ENCODE assay signal across 17 cellular contexts in genomic region chr20:63522981-63523611, GRCh38. TPM values are rescaled to one million over a fixed set of nuclear protein-coding genes. Genes with fewer than 3 reads are reported as not detected.
DNase-seq lines count a peak whose midpoint lies in the region; ATAC-seq, FAIRE-seq and TF ChIP-seq lines count a peak whose summit lies in the region.
"Had no signal": no experiment of that assay in that cellular context is flagged by ENCODE, and none has a peak within 500 bp of the region (broad histone marks: within the 10 kb centered on the region; RNA-seq: fewer than 3 reads in every experiment).

No MANE protein-coding gene starts in this region.

- H3K36me3 Mint-ChIP-seq in activated T-helper 2 cell treated with anti-CD3 and anti-CD28 coated beads, Interferon-gamma antibody, Interleukin-2, Interleukin-4, amounts not matched to agents 10 μg/mL and 5 μg/mL and 100 μg/mL, durations not matched to agents 14 hours and 24 hours and 36 hours (ENCODE audit: low read depth), result peaks cover 33% of the 10 kb centered on the region
- H3K36me3 Mint-ChIP-seq in memory B cell (peaks cover 13% of the 10 kb centered on the region), type B pancreatic cell (peaks cover 10% of the 10 kb centered on the region)
- H3K36me3 Mint-ChIP-seq in activated CD4-positive, alpha-beta T cell treated with anti-CD3 and anti-CD28 coated beads, Interleukin-2, amount 10 ng/mL, durations not matched to agents 7 days and 5 days (ENCODE audit: low read depth), result peaks cover 23% of the 10 kb centered on the region

- POLR2A ChIA-PET in activated CD4-positive, alpha-beta T cell treated with anti-CD3 and anti-CD28 coated beads, Interleukin-2, amount 10 ng/mL, durations not matched to agents 7 days and 5 days (lab: Charles Lee), result no interaction called here

- peaks cover 6% of the 10 kb centered on the region for H3K4me1 Mint-ChIP-seq in activated T-helper 2 cell treated with anti-CD3 and anti-CD28 coated beads, Interferon-gamma antibody, Interleukin-2, Interleukin-4, amounts not matched to agents 10 μg/mL and 5 μg/mL and 100 μg/mL, durations not matched to agents 14 hours and 24 hours and 36 hours (ENCODE audit: low read depth)
- H3K4me1 Mint-ChIP-seq in memory B cell (peaks cover 15% of the 10 kb centered on the region), type B pancreatic cell (ENCODE audit: unreplicated experiment) (peaks cover 14% of the 10 kb centered on the region)
- H3K4me1 Mint-ChIP-seq in activated CD4-positive, alpha-beta T cell treated with anti-CD3 and anti-CD28 coated beads, Interleukin-2, amount 10 ng/mL, durations not matched to agents 7 days and 5 days, result peaks cover 14% of the 10 kb centered on the region

- peak overlapping the region; percentile 17 for H3K4me3 Mint-ChIP-seq in activated T-helper 2 cell treated with anti-CD3 and anti-CD28 coated beads, Interferon-gamma antibody, Interleukin-2, Interleukin-4, amounts not matched to agents 10 μg/mL and 5 μg/mL and 100 μg/mL, durations not matched to agents 14 hours and 24 hours and 36 hours (ENCODE audit: low read depth)
- peak overlapping the region; percentile 2 for H3K4me3 Mint-ChIP-seq in memory B cell
- peak overlapping the region; percentile 80 for H3K4me3 Mint-ChIP-seq in type B pancreatic cell
- no peak overlapping the region for H3K4me3 Mint-ChIP-seq in activated CD4-positive, alpha-beta T cell treated with anti-CD3 and anti-CD28 coated beads, Interleukin-2, amount 10 ng/mL, durations not matched to agents 7 days and 5 days

- ATAC-seq in memory B cell (ENCODE audit: low read depth), result no peak

- peaks cover 4% of the 10 kb centered on the region for H3K27me3 Mint-ChIP-seq in activated T-helper 2 cell treated with anti-CD3 and anti-CD28 coated beads, Interferon-gamma antibody, Interleukin-2, Interleukin-4, amounts not matched to agents 10 μg/mL and 5 μg/mL and 100 μg/mL, durations not matched to agents 14 hours and 24 hours and 36 hours (ENCODE audit: low read depth)
- H3K27me3 Mint-ChIP-seq in memory B cell (peaks cover 1% of the 10 kb centered on the region), type B pancreatic cell (peaks cover 4% of the 10 kb centered on the region)
- peaks cover 6% of the 10 kb centered on the region for H3K27me3 Mint-ChIP-seq in activated CD4-positive, alpha-beta T cell treated with anti-CD3 and anti-CD28 coated beads, Interleukin-2, amount 10 ng/mL, durations not matched to agents 7 days and 5 days

- no peaks in the 10 kb centered on the region for H3K27me3 ChIP-seq in small intestine (ENCODE audit: control insufficient read depth in 2 of 2, insufficient read depth in 2 of 2, low read length in 2 of 2)
- H3K27me3 ChIP-seq: esophagus muscularis mucosa had no signal

- intact Hi-C loops in activated T-helper 2 cell treated with anti-CD3 and anti-CD28 coated beads, Interferon-gamma antibody, Interleukin-2, Interleukin-4, amounts not matched to agents 10 μg/mL and 5 μg/mL and 100 μg/mL, durations not matched to agents 14 hours and 24 hours and 36 hours (cut with micrococcal nuclease), result no loop called here

- no peaks in the 10 kb centered on the region for H3K9me3 ChIP-seq in small intestine (ENCODE audit: control insufficient read depth, low read depth)
- H3K9me3 ChIP-seq: esophagus muscularis mucosa had no signal

- CTCF ChIA-PET in activated CD4-positive, alpha-beta T cell treated with anti-CD3 and anti-CD28 coated beads, Interleukin-2, amount 10 ng/mL, durations not matched to agents 7 days and 5 days (lab: Charles Lee), result interaction anchor here (0.7 to 1.5 kb wide), 4 partner anchors 14 to 597 kb away, joined by 3 to 4 read pairs (median 4); partner anchors contain the start of gene PTK6

- 93 to 99% (median 98%) methylated on average over 11 of the region's 11 CpGs for WGBS in small intestine, 3 donors

- TF ChIP-seq CTCF in type B pancreatic cell (conservative IDR thresholded peaks at IDR 0.05), result no peak

- no peak overlapping the region for H3K27ac ChIP-seq in small intestine (ENCODE audit: low read depth in 1 of 2, low read length in 1 of 2)
- H3K27ac ChIP-seq: esophagus muscularis mucosa had no signal

- H3K4me3 ChIP-seq in small intestine (ENCODE audit: low read depth in 1 of 2, low read length in 2 of 2), result no peak overlapping the region

- no peaks in the 10 kb centered on the region for H3K36me3 ChIP-seq in small intestine (ENCODE audit: control insufficient read depth in 2 of 2, insufficient read depth in 2 of 2, low read length in 2 of 2)

- H3K27ac Mint-ChIP-seq in activated T-helper 2 cell treated with anti-CD3 and anti-CD28 coated beads, Interferon-gamma antibody, Interleukin-2, Interleukin-4, amounts not matched to agents 10 μg/mL and 5 μg/mL and 100 μg/mL, durations not matched to agents 14 hours and 24 hours and 36 hours, result no peak overlapping the region
- peak overlapping the region; percentile 62 for H3K27ac Mint-ChIP-seq in memory B cell
- H3K27ac Mint-ChIP-seq in type B pancreatic cell, result peak overlapping the region; percentile 88
- H3K27ac Mint-ChIP-seq in activated CD4-positive, alpha-beta T cell treated with anti-CD3 and anti-CD28 coated beads, Interleukin-2, amount 10 ng/mL, durations not matched to agents 7 days and 5 days, result no peak overlapping the region
- H3K27ac Mint-ChIP-seq: H9 had no signal

- FAIRE-seq in small intestine (lab: Jason Lieb, UNC), result no peak

- H3K9me3 Mint-ChIP-seq in activated T-helper 2 cell treated with anti-CD3 and anti-CD28 coated beads, Interferon-gamma antibody, Interleukin-2, Interleukin-4, amounts not matched to agents 10 μg/mL and 5 μg/mL and 100 μg/mL, durations not matched to agents 14 hours and 24 hours and 36 hours, result peaks cover 9% of the 10 kb centered on the region
- H3K9me3 Mint-ChIP-seq in memory B cell, result peaks cover 4% of the 10 kb centered on the region
- no peaks in the 10 kb centered on the region for H3K9me3 Mint-ChIP-seq in type B pancreatic cell
- H3K9me3 Mint-ChIP-seq in activated CD4-positive, alpha-beta T cell treated with anti-CD3 and anti-CD28 coated beads, Interleukin-2, amount 10 ng/mL, durations not matched to agents 7 days and 5 days, result peaks cover 8% of the 10 kb centered on the region

- peaks cover 0 to 4% of the 10 kb centered on the region in 2 donors for H3K4me1 ChIP-seq in small intestine (ENCODE audit: control insufficient read depth in 2 of 2, insufficient read depth in 1 of 2, low read depth in 1 of 2, low read length in 1 of 2)

- DNase-seq in stimulated activated CD4-positive, alpha-beta T cell treated with anti-CD3 and anti-CD28 coated beads, Interleukin-15, amount 100 ng/mL, for 24 hours, result peak; percentile 5
- DNase-seq in stimulated activated CD4-positive, alpha-beta T cell treated with anti-CD3 and anti-CD28 coated beads, Interleukin-4, amount 100 ng/mL, for 4 hours, result no peak
- no peak for DNase-seq in activated T-helper 2 cell treated with anti-CD3 and anti-CD28 coated beads, Interferon-gamma antibody, Interleukin-2, Interleukin-4, amounts not matched to agents 10 μg/mL and 5 μg/mL and 100 μg/mL, durations not matched to agents 14 hours and 24 hours and 36 hours (ENCODE audit: low spot score)
- DNase-seq in memory B cell (ENCODE audit: low spot score in 2 of 2) (no peak), type B pancreatic cell (ENCODE audit: extremely low spot score, unreplicated experiment) (no peak), small intestine (no peak)
- DNase-seq in activated CD4-positive, alpha-beta T cell treated with anti-CD3 and anti-CD28 coated beads, Interleukin-2, amount 10 ng/mL, durations not matched to agents 7 days and 5 days, result no peak
- DNase-seq in activated CD4-positive, alpha-beta T cell treated with anti-CD3 and anti-CD28 coated beads, Interleukin-2, amount 50 U/mL, for 1 hour, result no peak
- DNase-seq: activated CD4-positive, alpha-beta T cell treated with anti-CD3 and anti-CD28 coated beads for 4 hours; activated naive CD8-positive, alpha-beta T cell treated with anti-CD3 and anti-CD28 coated beads, Interleukin-2, amount 10 ng/mL, durations not matched to agents 7 days and 5 days; AML-193; H9; mesendoderm; NCI-H1092; NCI-H2227 treated with DMSO at 0.1 percent for 48 hours had no signal

RNA-seq across cellular contexts. Expression of gene PPDPF, which starts 2.5 kb away (rescaled TPM):
- 135 and 143 TPM in 2 replicates for total RNA-seq in activated T-helper 2 cell treated with anti-CD3 and anti-CD28 coated beads, Interferon-gamma antibody, Interleukin-2, Interleukin-4, amounts not matched to agents 10 μg/mL and 5 μg/mL and 100 μg/mL, durations not matched to agents 14 hours and 24 hours and 36 hours
- total RNA-seq in type B pancreatic cell (ENCODE audit: low replicate concordance), result 280 and 422 TPM in 2 replicates
- total RNA-seq in activated CD4-positive, alpha-beta T cell treated with anti-CD3 and anti-CD28 coated beads, Interleukin-2, amount 10 ng/mL, durations not matched to agents 7 days and 5 days, result 100 to 1,000 TPM; 167 to 193 TPM
- 100 to 1,000 TPM; 287 to 356 (median 302) TPM for polyA plus RNA-seq in small intestine

RNA-seq across cellular contexts. Expression of gene PTK6, which starts 14.1 kb away (rescaled TPM):
- 0.32 and 0.46 TPM in 2 replicates for total RNA-seq in activated T-helper 2 cell treated with anti-CD3 and anti-CD28 coated beads, Interferon-gamma antibody, Interleukin-2, Interleukin-4, amounts not matched to agents 10 μg/mL and 5 μg/mL and 100 μg/mL, durations not matched to agents 14 hours and 24 hours and 36 hours
- total RNA-seq in type B pancreatic cell (ENCODE audit: low replicate concordance), result 0.12 and 0.21 TPM in 2 replicates
- total RNA-seq in activated CD4-positive, alpha-beta T cell treated with anti-CD3 and anti-CD28 coated beads, Interleukin-2, amount 10 ng/mL, durations not matched to agents 7 days and 5 days, result under 1 TPM; 0.71 to 0.74 TPM
- 10 to 100 TPM; 12.3 to 87.0 (median 82.7) TPM for polyA plus RNA-seq in small intestine
- total RNA-seq: chondrocyte had no signal

RNA-seq across cellular contexts. Expression of gene EEF1A2, which starts 24.2 kb away (rescaled TPM):
- total RNA-seq in activated T-helper 2 cell treated with anti-CD3 and anti-CD28 coated beads, Interferon-gamma antibody, Interleukin-2, Interleukin-4, amounts not matched to agents 10 μg/mL and 5 μg/mL and 100 μg/mL, durations not matched to agents 14 hours and 24 hours and 36 hours, result 1.4 and 2.4 TPM in 2 replicates
- total RNA-seq in type B pancreatic cell (ENCODE audit: low replicate concordance), result 20.5 and 30.2 TPM in 2 replicates
- under 1 TPM; 0.12 to 0.17 TPM for total RNA-seq in activated CD4-positive, alpha-beta T cell treated with anti-CD3 and anti-CD28 coated beads, Interleukin-2, amount 10 ng/mL, durations not matched to agents 7 days and 5 days
- 10 to 100 TPM in 2 of 3 donors, 1 to 10 TPM in 1; 3.8 to 18.6 (median 15.7) TPM for polyA plus RNA-seq in small intestine

RNA-seq across cellular contexts. Expression of gene SRMS, which starts 24.5 kb away (rescaled TPM):
- not detected in 2 replicates for total RNA-seq in activated T-helper 2 cell treated with anti-CD3 and anti-CD28 coated beads, Interferon-gamma antibody, Interleukin-2, Interleukin-4, amounts not matched to agents 10 μg/mL and 5 μg/mL and 100 μg/mL, durations not matched to agents 14 hours and 24 hours and 36 hours
- not detected in 2 replicates for total RNA-seq in type B pancreatic cell (ENCODE audit: low replicate concordance)
- not detected for total RNA-seq in activated CD4-positive, alpha-beta T cell treated with anti-CD3 and anti-CD28 coated beads, Interleukin-2, amount 10 ng/mL, durations not matched to agents 7 days and 5 days
- polyA plus RNA-seq in small intestine, result not detected
- total RNA-seq: activated naive CD8-positive, alpha-beta T cell treated with anti-CD3 and anti-CD28 coated beads, Interleukin-2, amount 10 ng/mL, durations not matched to agents 7 days and 5 days; chondrocyte; esophagus muscularis mucosa had no signal

RNA-seq across cellular contexts. Expression of gene FNDC11, which starts 30.9 kb away (rescaled TPM):
- 0.18 and 0.27 TPM in 2 replicates for total RNA-seq in activated T-helper 2 cell treated with anti-CD3 and anti-CD28 coated beads, Interferon-gamma antibody, Interleukin-2, Interleukin-4, amounts not matched to agents 10 μg/mL and 5 μg/mL and 100 μg/mL, durations not matched to agents 14 hours and 24 hours and 36 hours
- 0.52 and 1.4 TPM in 2 replicates for total RNA-seq in type B pancreatic cell (ENCODE audit: low replicate concordance)
- total RNA-seq in activated CD4-positive, alpha-beta T cell treated with anti-CD3 and anti-CD28 coated beads, Interleukin-2, amount 10 ng/mL, durations not matched to agents 7 days and 5 days, result under 1 TPM; 0.15 to 0.57 TPM
- under 1 TPM in 1 of 3 donors, not detected in 2; 0.25 TPM for polyA plus RNA-seq in small intestine

Comparison
In these comparisons a context has a peak if more than half of its experiments do, and no peak if none do; other contexts are left out.
1. H3K27ac Mint-ChIP-seq: peak in memory B cell (single experiment) and type B pancreatic cell (single experiment); none in activated T-helper 2 cell treated with anti-CD3 and anti-CD28 coated beads, Interferon-gamma antibody, Interleukin-2, Interleukin-4, amounts not matched to agents 10 μg/mL and 5 μg/mL and 100 μg/mL, durations not matched to agents 14 hours and 24 hours and 36 hours (single experiment) and activated CD4-positive, alpha-beta T cell treated with anti-CD3 and anti-CD28 coated beads, Interleukin-2, amount 10 ng/mL, durations not matched to agents 7 days and 5 days (single experiment).